11 cellular contexts compared by ENCODE assay signal in the genomic region with DNA sequence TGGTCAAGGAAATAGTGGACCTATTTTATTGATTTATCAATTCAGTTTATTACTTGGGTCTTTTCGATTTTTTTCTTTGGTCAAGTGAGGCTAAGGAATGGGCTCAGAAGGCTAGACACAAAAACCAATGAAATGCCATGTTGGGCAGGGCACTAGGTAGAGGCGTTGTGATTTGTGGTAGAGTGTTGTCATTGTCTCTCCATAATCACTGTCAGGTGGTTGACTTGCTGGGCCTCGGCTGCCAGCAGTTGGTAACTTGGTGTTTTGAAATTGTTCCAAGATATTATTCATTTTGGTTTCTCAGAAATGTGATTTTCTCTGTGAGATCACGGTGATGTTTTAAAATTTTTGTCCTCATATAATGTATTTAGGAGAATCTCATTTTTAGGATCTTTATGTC.
A peak's percentile ranks its signal among the peaks of the same experiment; 100 is the strongest.
DNase-seq lines count a peak whose midpoint lies in the region; ATAC-seq and TF ChIP-seq lines count a peak whose summit lies in the region.
"Had no signal": no experiment of that assay in that cellular context is flagged by ENCODE, and none has a peak within 500 bp of the region (broad histone marks: within the 10 kb centered on the region; RNA-seq: fewer than 3 reads in every experiment).

No MANE protein-coding gene starts in this region.

- H2AFZ ChIP-seq in neural progenitor cell (replicated peaks), result no peak overlapping the region

- H3K9me3 ChIP-seq in duodenal mucosa (ENCODE audit: control insufficient read depth in 1 of 2, low read length in 2 of 2) (no peaks in the 10 kb centered on the region), neural progenitor cell (ENCODE audit: low read depth) (no peaks in the 10 kb centered on the region), vagina (no peaks in the 10 kb centered on the region), BE2C (no peaks in the 10 kb centered on the region)

- H3K36me3 Mint-ChIP-seq in neural progenitor cell, result peaks cover 2% of the 10 kb centered on the region

- no peaks in the 10 kb centered on the region for H3K9me3 Mint-ChIP-seq in neural progenitor cell

- no peak for TF ChIP-seq POLR2A in vagina (IDR thresholded peaks at IDR 0.05)

- DNase-seq in stimulated activated CD4-positive, alpha-beta T cell treated with anti-CD3 and anti-CD28 coated beads, Interleukin-1b, Interleukin-23, amount 100 ng/mL, for 48 hours, result peak; percentile 11
- no peak for DNase-seq in stimulated activated CD4-positive, alpha-beta T cell treated with anti-CD3 and anti-CD28 coated beads, Interleukin-12 subunit alpha, Interleukin-12 subunit beta, amount 100 ng/mL, for 4 hours
- DNase-seq in neural progenitor cell (ENCODE audit: low spot score) (no peak), vagina (ENCODE audit: extremely low spot score in 2 of 2) (no peak), BE2C (no peak), T-helper 9 cell (no peak)
- DNase-seq: mesendoderm, NCI-H774 had no signal

- H3K9ac ChIP-seq in duodenal mucosa (ENCODE audit: low read depth in 1 of 2, low read length in 2 of 2), result peak overlapping the region in 1 of 2 donors; percentile 63
- H3K9ac ChIP-seq in neural progenitor cell, result no peak overlapping the region

- TF ChIP-seq CTCF in neural progenitor cell (IDR thresholded peaks at IDR 0.05), result no peak
- TF ChIP-seq CTCF in vagina (IDR thresholded peaks at IDR 0.05), result no peak
- no peak for TF ChIP-seq CTCF in BE2C (IDR thresholded peaks at IDR 0.05; ENCODE audit: low read depth, low read length)

- H3K27me3 Mint-ChIP-seq in neural progenitor cell (ENCODE audit: insufficient read depth, low read depth), result no peaks in the 10 kb centered on the region

- H3K4me2 ChIP-seq in neural progenitor cell, result peak overlapping the region; percentile 71

- no peak overlapping the region for H3K4me3 Mint-ChIP-seq in neural progenitor cell

- peaks cover 34% of the 10 kb centered on the region for H3F3A ChIP-seq in neural progenitor cell (ENCODE audit: low read depth)

- peaks cover 21% of the 10 kb centered on the region for H3K4me1 Mint-ChIP-seq in neural progenitor cell

- H3K4me1 ChIP-seq in duodenal mucosa (ENCODE audit: control insufficient read depth in 1 of 2, insufficient read depth in 2 of 2, low read length in 2 of 2) (peaks cover 18 to 27% of the 10 kb centered on the region in 2 donors), neural progenitor cell (peaks cover 45% of the 10 kb centered on the region), vagina (peaks cover 84% of the 10 kb centered on the region), BE2C (peaks cover 2% of the 10 kb centered on the region; the same call in 1 of the 2 replicates)

- no peaks in the 10 kb centered on the region for H3K27me3 ChIP-seq in duodenal mucosa (ENCODE audit: control insufficient read depth in 1 of 2, insufficient read depth in 2 of 2, low read length in 2 of 2)
- no peaks in the 10 kb centered on the region for H3K27me3 ChIP-seq in neural progenitor cell
- no peaks in the 10 kb centered on the region for H3K27me3 ChIP-seq in vagina
- no peaks in the 10 kb centered on the region for H3K27me3 ChIP-seq in BE2C

- no peak for ATAC-seq in HG02870 (IDR thresholded peaks at IDR 0.05; ENCODE audit: unreplicated experiment)

- H4K20me1 ChIP-seq in neural progenitor cell (ENCODE audit: low read depth), result peaks cover 10% of the 10 kb centered on the region

- H3K36me3 ChIP-seq in duodenal mucosa (ENCODE audit: control insufficient read depth in 1 of 2, insufficient read depth in 2 of 2, low read length in 2 of 2) (peaks cover 0 to 10% of the 10 kb centered on the region in 2 donors), neural progenitor cell (no peaks in the 10 kb centered on the region), vagina (peaks cover 0 to 3% of the 10 kb centered on the region in 2 donors), BE2C (no peaks in the 10 kb centered on the region)

- no peak overlapping the region for H3K27ac Mint-ChIP-seq in neural progenitor cell

- peaks cover 28% of the 10 kb centered on the region for H3K79me2 ChIP-seq in neural progenitor cell (ENCODE audit: low read depth)

- H3K4me3 ChIP-seq in duodenal mucosa (ENCODE audit: low read depth in 1 of 2, low read length in 2 of 2) (peak overlapping the region; percentile 58 to 69), neural progenitor cell (no peak overlapping the region), vagina (peak overlapping the region; percentile 56 to 59), BE2C (ENCODE audit: low read depth, low read length) (no peak overlapping the region)

- intact Hi-C loops in vagina (cut with DNase I), result loop anchor here (5.0 kb wide), 1 partner anchor 101 kb away; no protein-coding TSS in a partner anchor

- peak overlapping the region; percentile 22 for H3K27ac ChIP-seq in duodenal mucosa (ENCODE audit: low read depth, low read length)
- no peak overlapping the region for H3K27ac ChIP-seq in neural progenitor cell
- H3K27ac ChIP-seq in vagina, result peak overlapping the region; percentile 66
- H3K27ac ChIP-seq: epithelial cell of prostate had no signal

Comparison
In these comparisons a context has a peak if more than half of its experiments do, and no peak if none do; other contexts are left out.
1. H3K4me3 ChIP-seq: peak in duodenal mucosa (2 of 2) and vagina (2 of 2); none in neural progenitor cell (single experiment) and BE2C (single experiment).